33 cellular contexts compared by ENCODE assay signal in genomic region chr3:42851228-42851834, GRCh38. TPM values are rescaled to one million over a fixed set of nuclear protein-coding genes. Genes with fewer than 3 reads are reported as not detected.
DNase-seq lines count a peak whose midpoint lies in the region; ATAC-seq, FAIRE-seq and TF ChIP-seq lines count a peak whose summit lies in the region.
"Had no signal": no experiment of that assay in that cellular context is flagged by ENCODE, and none has a peak within 500 bp of the region (broad histone marks: within the 10 kb centered on the region; RNA-seq: fewer than 3 reads in every experiment).

No MANE protein-coding gene starts in this region.

- no peaks in the 10 kb centered on the region for H3K36me3 Mint-ChIP-seq in activated T-cell treated with anti-CD3 and anti-CD28 coated beads, Interleukin-2, amount 50 U/mL, for 72 hours (ENCODE audit: insufficient read depth in 2 of 2)
- H3K36me3 Mint-ChIP-seq: stimulated activated naive B cell treated with anti-CD40 and anti-IgM and Interleukin-4, amounts not matched to agents 10 μg/mL and 1 μg/mL and 100 μg/mL, for 72 hours; WTC11 had no signal

- H3K4me1 ChIP-seq in pancreas = no peaks in the 10 kb centered on the region

- no peaks in the 10 kb centered on the region for H3K27me3 ChIP-seq in pancreas
- H3K27me3 ChIP-seq: cardiac muscle cell had no signal

- intact Hi-C loops in pancreas (cut with DNase I) = no loop called here
- intact Hi-C loops in sciatic nerve (cut with DNase I) = no loop called here

- H3K4me3 ChIP-seq in epithelial cell of esophagus (ENCODE audit: low read length) (no peak overlapping the region), pancreas (no peak overlapping the region)
- H3K4me3 ChIP-seq: cardiac muscle cell had no signal

- peaks cover 13% of the 10 kb centered on the region for H3K4me1 Mint-ChIP-seq in activated T-cell treated with anti-CD3 and anti-CD28 coated beads, Interleukin-2, amount 50 U/mL, for 72 hours (ENCODE audit: low read depth)

- H3K4me3 Mint-ChIP-seq in activated T-cell treated with anti-CD3 and anti-CD28 coated beads, Interleukin-2, amount 50 U/mL, for 72 hours = no peak overlapping the region
- H3K4me3 Mint-ChIP-seq: CD4-positive, alpha-beta T cell; dendritic cell treated with granulocyte-macrophage colony-stimulating factor and Interleukin-4, amounts not matched to agents 40 ng/mL and 50 ng/mL, for 4 days; stimulated activated naive B cell treated with anti-CD40 and anti-IgM and Interleukin-4, amounts not matched to agents 10 μg/mL and 1 μg/mL and 100 μg/mL, for 72 hours; WTC11 had no signal

- no peak overlapping the region for H3K27ac Mint-ChIP-seq in activated T-cell treated with anti-CD3 and anti-CD28 coated beads, Interleukin-2, amount 50 U/mL, for 72 hours
- H3K27ac Mint-ChIP-seq: CD4-positive, alpha-beta T cell; dendritic cell treated with granulocyte-macrophage colony-stimulating factor and Interleukin-4, amounts not matched to agents 40 ng/mL and 50 ng/mL, for 4 days; stimulated activated naive B cell treated with anti-CD40 and anti-IgM and Interleukin-4, amounts not matched to agents 10 μg/mL and 1 μg/mL and 100 μg/mL, for 72 hours; WTC11 had no signal

- H3K9me3 Mint-ChIP-seq in activated T-cell treated with anti-CD3 and anti-CD28 coated beads, Interleukin-2, amount 50 U/mL, for 72 hours = no peaks in the 10 kb centered on the region
- H3K9me3 Mint-ChIP-seq: CD4-positive, alpha-beta T cell; dendritic cell treated with granulocyte-macrophage colony-stimulating factor and Interleukin-4, amounts not matched to agents 40 ng/mL and 50 ng/mL, for 4 days; stimulated activated naive B cell treated with anti-CD40 and anti-IgM and Interleukin-4, amounts not matched to agents 10 μg/mL and 1 μg/mL and 100 μg/mL, for 72 hours; WTC11 had no signal

- FAIRE-seq in pancreas (lab: Jason Lieb, UNC) = no peak
- FAIRE-seq in RCC 7860 (lab: Jason Lieb, UNC) = no peak
- FAIRE-seq: GM19239 had no signal

- 90 to 96% methylated on average over 6 of the region's 6 CpGs for WGBS in pancreas, 2 donors

- H3K27ac ChIP-seq in pancreas = no peak overlapping the region
- H3K27ac ChIP-seq: 22Rv1, cardiac muscle cell had no signal

- no peak for ATAC-seq in activated T-cell treated with anti-CD3 and anti-CD28 coated beads, Interleukin-2, amount 50 U/mL, for 72 hours (replicated peaks in 1 of 2)
- ATAC-seq in pancreas (no peak), sciatic nerve (no peak)
- ATAC-seq: Right ventricle myocardium inferior; stimulated activated naive B cell treated with anti-CD40 and anti-IgM and Interleukin-4, amounts not matched to agents 10 μg/mL and 1 μg/mL and 100 μg/mL, for 72 hours; WTC11 had no signal

- peak; percentile 21 for DNase-seq in activated CD8-positive, alpha-beta memory T cell treated with anti-CD3 and anti-CD28 coated beads for 24 hours
- no peak for DNase-seq in activated CD8-positive, alpha-beta memory T cell treated with anti-CD3 and anti-CD28 coated beads, Interleukin-2, amount 50 U/mL, for 4 hours
- DNase-seq in epithelial cell of esophagus (ENCODE audit: low read depth) (peak; percentile 31), myocyte (ENCODE audit: low read depth) (peak; percentile 84), pancreas (no peak), RCC 7860 (ENCODE audit: low spot score) (no peak), sciatic nerve (ENCODE audit: low spot score) (no peak)
- DNase-seq in activated T-cell treated with anti-CD3 and anti-CD28 coated beads, Interleukin-2, amount 50 U/mL, for 72 hours = no peak
- DNase-seq: activated CD4-positive, alpha-beta T cell treated with anti-CD3 and anti-CD28 coated beads, Interleukin-2, amount 50 U/mL, for 48 hours; activated gamma-delta T cell treated with Interleukin-2 at 50 U/mL for 16 hours; activated T-cell treated with anti-CD3 and anti-CD28 coated beads, Interleukin-2, amount 50 U/mL, for 1 hour; amniotic stem cell; CD4-positive, alpha-beta T cell; glutamatergic neuron; IMR-90; naive B cell; NCI-H2081; NCI-H82; nucleus accumbens; retina; stimulated activated CD4-positive, alpha-beta T cell treated with anti-CD3 and anti-CD28 coated beads, Interleukin-12 subunit alpha, Interleukin-12 subunit beta, amount 100 ng/mL, for 4 hours; stimulated activated CD4-positive, alpha-beta T cell treated with anti-CD3 and anti-CD28 coated beads, Interleukin-4, amount 100 ng/mL, for 24 hours; stimulated activated naive B cell treated with anti-CD40 and anti-IgM and Interleukin-4, amounts not matched to agents 10 μg/mL and 1 μg/mL and 100 μg/mL, for 72 hours; T1000 had no signal

- TF ChIP-seq CTCF in epithelial cell of esophagus (IDR thresholded peaks at IDR 0.05; ENCODE audit: insufficient read depth, low read depth, low read length, missing control alignments) (no peak), pancreas (IDR thresholded peaks at IDR 0.05) (no peak)

- peaks cover 7% of the 10 kb centered on the region for H3K27me3 Mint-ChIP-seq in activated T-cell treated with anti-CD3 and anti-CD28 coated beads, Interleukin-2, amount 50 U/mL, for 72 hours (ENCODE audit: low read depth)
- H3K27me3 Mint-ChIP-seq: dendritic cell treated with granulocyte-macrophage colony-stimulating factor and Interleukin-4, amounts not matched to agents 40 ng/mL and 50 ng/mL, for 4 days; naive B cell had no signal

- no peaks in the 10 kb centered on the region for H3K9me3 ChIP-seq in pancreas

- H3K36me3 ChIP-seq in pancreas = no peaks in the 10 kb centered on the region
- H3K36me3 ChIP-seq: cardiac muscle cell had no signal

RNA-seq across cellular contexts. Expression of gene CYP8B1, which starts 24.3 kb away (rescaled TPM):
- total RNA-seq in myocyte (not detected in 2 replicates), pancreas (under 1 TPM in 1 of 6 donors, not detected in 5; 0.22 TPM), sciatic nerve (not detected)
- 0.21 TPM for polyA plus RNA-seq in myocyte (2012)
- not detected for total RNA-seq in activated T-cell treated with anti-CD3 and anti-CD28 coated beads, Interleukin-2, amount 50 U/mL, for 72 hours
- polyA plus RNA-seq in pancreas = not detected
- total RNA-seq: cardiac muscle cell; CD4-positive, alpha-beta T cell; IMR-90; M059J; OCI-LY7; Right ventricle myocardium inferior; temporal lobe had no signal
- polyA plus RNA-seq: cardiac muscle cell, IMR-90 had no signal

RNA-seq across cellular contexts. Expression of gene ACKR2, which starts 42.1 kb away (rescaled TPM):
- total RNA-seq in myocyte (0.11 TPM in 1 of 2 replicates, not detected in the other), pancreas (1 to 10 TPM in 2 of 6 donors, under 1 TPM in 4; 0.37 to 1.7 (median 0.86) TPM), sciatic nerve (19.0 TPM)
- polyA plus RNA-seq in myocyte (2012) = 3.5 TPM
- total RNA-seq in activated T-cell treated with anti-CD3 and anti-CD28 coated beads, Interleukin-2, amount 50 U/mL, for 72 hours = 1 to 10 TPM; 1.1 to 1.2 TPM
- polyA plus RNA-seq in pancreas = under 1 TPM; 0.09 to 0.80 TPM
- total RNA-seq: IMR-90 had no signal

RNA-seq across cellular contexts. Expression of gene HIGD1A, which starts 47.0 kb away (rescaled TPM):
- total RNA-seq in myocyte (192 and 193 TPM in 2 replicates), pancreas (10 to 100 TPM; 14.6 to 34.9 (median 27.3) TPM), sciatic nerve (71.4 TPM)
- 106 TPM for polyA plus RNA-seq in myocyte (2012)
- 10 to 100 TPM; 54.0 to 63.8 TPM for total RNA-seq in activated T-cell treated with anti-CD3 and anti-CD28 coated beads, Interleukin-2, amount 50 U/mL, for 72 hours
- 10 to 100 TPM; 32.4 to 56.6 TPM for polyA plus RNA-seq in pancreas

RNA-seq across cellular contexts. Expression of gene ZNF662, which starts 54.6 kb away (rescaled TPM):
- total RNA-seq in myocyte (1.1 and 1.3 TPM in 2 replicates), pancreas (1 to 10 TPM; 5.7 to 9.9 (median 8.4) TPM), sciatic nerve (19.0 TPM)
- 1.3 TPM for polyA plus RNA-seq in myocyte (2012)
- total RNA-seq in activated T-cell treated with anti-CD3 and anti-CD28 coated beads, Interleukin-2, amount 50 U/mL, for 72 hours = 1 to 10 TPM; 3.8 to 5.0 TPM
- polyA plus RNA-seq in pancreas = 10 to 100 TPM in 1 of 2 donors, 1 to 10 TPM in 1; 5.4 to 10.3 TPM
- total RNA-seq: OCI-LY7 had no signal

Comparison
In these comparisons a context has a peak if more than half of its experiments do, and no peak if none do; other contexts are left out.
1. DNase-seq: peak in activated CD8-positive, alpha-beta memory T cell treated with anti-CD3 and anti-CD28 coated beads for 24 hours (single experiment), epithelial cell of esophagus (single experiment) and myocyte (single experiment); none in activated CD8-positive, alpha-beta memory T cell treated with anti-CD3 and anti-CD28 coated beads, Interleukin-2, amount 50 U/mL, for 4 hours (single experiment), activated T-cell treated with anti-CD3 and anti-CD28 coated beads, Interleukin-2, amount 50 U/mL, for 72 hours (0 of 2), pancreas (0 of 6), RCC 7860 (single experiment) and sciatic nerve (single experiment).